Comparison of ENCODE assay signal across 11 cellular contexts in genomic region chr4:3747582-3747906, GRCh38. TPM values are rescaled to one million over a fixed set of nuclear protein-coding genes. Genes with fewer than 3 reads are reported as not detected.
DNase-seq lines count a peak whose midpoint lies in the region; ATAC-seq, FAIRE-seq and TF ChIP-seq lines count a peak whose summit lies in the region.
"Had no signal": no experiment of that assay in that cellular context is flagged by ENCODE, and none has a peak within 500 bp of the region (broad histone marks: within the 10 kb centered on the region; RNA-seq: fewer than 3 reads in every experiment).

No MANE protein-coding gene starts in this region.

- no peak overlapping the region for H3K9ac ChIP-seq in HepG2 (ENCODE audit: insufficient read depth, low read depth, low read length)

- POLR2A ChIA-PET in HepG2 (lab: Yijun Ruan, JAX) = no interaction called here

- intact Hi-C loops in adrenal gland (cut with DNase I) = no loop called here
- intact Hi-C loops in HepG2 (cut with micrococcal nuclease; ENCODE audit: unreplicated experiment) = no loop called here

- H3K9me3 ChIP-seq in adrenal gland (replicated peaks in 1 of 3) (no peaks in the 10 kb centered on the region), HepG2 (ENCODE audit: low read length) (0 out of 2 replicates have a peak, but pooled peaks cover 3% of the 10 kb centered on the region)
- H3K9me3 ChIP-seq: uterus had no signal

- no peaks in the 10 kb centered on the region for H3K4me1 ChIP-seq in adrenal gland (replicated peaks in 1 of 2)
- H3K4me1 ChIP-seq in HepG2 (ENCODE audit: insufficient read depth, low read length) = peaks cover 13% of the 10 kb centered on the region
- H3K4me1 ChIP-seq: uterus had no signal

- H3K4me3 ChIP-seq in AG10803 (ENCODE audit: low read length) = no peak overlapping the region
- no peak overlapping the region for H3K4me3 ChIP-seq in GM12864 (ENCODE audit: low read depth, low read length)
- no peak overlapping the region for H3K4me3 ChIP-seq in adrenal gland
- H3K4me3 ChIP-seq in HepG2 (replicated peaks in 1 of 3; ENCODE audit: insufficient read depth in 1 of 3, low read depth in 2 of 3, low read length in 3 of 3) = no peak overlapping the region
- H3K4me3 ChIP-seq: uterus had no signal

- TF ChIP-seq POLR2A in adrenal gland (IDR thresholded peaks at IDR 0.05) (no peak), HepG2 (IDR thresholded peaks at IDR 0.05; ENCODE audit: insufficient read depth in 1 of 2, low read depth in 2 of 2, low read length in 2 of 2) (no peak)

- no peaks in the 10 kb centered on the region for H3K79me2 ChIP-seq in HepG2 (ENCODE audit: insufficient read depth, low read length)

- FAIRE-seq in HepG2 (lab: Jason Lieb, UNC) = no peak

- BruUV-seq in HepG2 (replicated peaks; lab: Mats Ljungman, UMichigan) = no TSS peak

- no peak for TF ChIP-seq RAD21 in HepG2 (CRISPR knock-in tag; IDR thresholded peaks at IDR 0.05)

- TF ChIP-seq EP300 in HepG2 (IDR thresholded peaks at IDR 0.05; ENCODE audit: low read depth in 2 of 2, low read length in 2 of 2) (no peak), HepG2 (CRISPR knock-in tag; IDR thresholded peaks at IDR 0.05; ENCODE audit: borderline replicate concordance) (no peak)

- H2AFZ ChIP-seq in HepG2 (ENCODE audit: low read length) = no peak overlapping the region

- CTCF ChIA-PET in HepG2 (lab: Yijun Ruan, JAX; ENCODE audit: low intra/inter-chr PET ratio, low total read pairs) = interaction anchor here (1.5 kb wide), 1 partner anchor 133 kb away, joined by 8 read pairs; no protein-coding TSS in a partner anchor

- no peaks in the 10 kb centered on the region for H3K36me3 ChIP-seq in adrenal gland (replicated peaks in 1 of 2)
- no peaks in the 10 kb centered on the region for H3K36me3 ChIP-seq in HepG2 (replicated peaks in 1 of 2; ENCODE audit: control insufficient read depth in 1 of 2, insufficient read depth in 2 of 2, low read length in 2 of 2)
- H3K36me3 ChIP-seq: uterus had no signal

- peak; percentile 17; the same call in 2 of the 3 replicates for ATAC-seq in HepG2
- no peak for ATAC-seq in GM21360 (IDR thresholded peaks at IDR 0.05; ENCODE audit: unreplicated experiment)

- DNase-seq in AG10803 (ENCODE audit: low read depth) (no peak), GM12864 (ENCODE audit: low read depth) (no peak), adrenal gland (peak in 1 of 7 donors; percentile 14), HepG2 (ENCODE audit: low spot score) (no peak), 8988T (no peak), T-helper 2 cell (no peak), pons (ENCODE audit: low spot score) (no peak)
- DNase-seq: activated naive CD4-positive, alpha-beta T cell; NCI-H2171 treated with DMSO at 0.1 percent for 48 hours; uterus had no signal

- in situ Hi-C loops in HepG2 (cut with HindIII; ENCODE audit: extremely low pct_ligation_motif_present, low pct_unique_long_range_greater_than_20kb) = no loop called here

- H3K4me2 ChIP-seq in HepG2 (ENCODE audit: low read depth, low read length) = no peak overlapping the region

- H4K20me1 ChIP-seq in HepG2 (ENCODE audit: insufficient read depth, low read length) = no peaks in the 10 kb centered on the region

- no peak overlapping the region for H3K27ac ChIP-seq in adrenal gland
- no peak overlapping the region for H3K27ac ChIP-seq in HepG2 (ENCODE audit: extremely low read length, insufficient read depth, low read length)
- H3K27ac ChIP-seq: uterus had no signal

- 10 to 17% (median 11%) methylated on average over 10 to 16 of the region's 16 CpGs for WGBS in adrenal gland, 4 donors
- 6% methylated on average over 8 of the region's 16 CpGs for WGBS in HepG2 (ENCODE audit: low lambda C conversion rate)

- peaks cover 35% of the 10 kb centered on the region for H3K27me3 ChIP-seq in adrenal gland
- peaks cover 10 to 79% of the 10 kb centered on the region in 2 experiments for H3K27me3 ChIP-seq in HepG2 (ENCODE audit: control insufficient read depth in 1 of 2, insufficient read depth in 2 of 2, low read length in 2 of 2)
- H3K27me3 ChIP-seq: uterus had no signal

- peak; percentile 47 for TF ChIP-seq CTCF in AG10803 (conservative IDR thresholded peaks at IDR 0.05; ENCODE audit: low read length)
- peak; percentile 45 for TF ChIP-seq CTCF in GM12864 (IDR thresholded peaks at IDR 0.05; ENCODE audit: low read depth, low read length, missing control alignments)
- peak; percentile 4 to 31 (median 18) for TF ChIP-seq CTCF in adrenal gland (IDR thresholded peaks at IDR 0.05)
- TF ChIP-seq CTCF in HepG2 (CRISPR knock-in tag; IDR thresholded peaks at IDR 0.05) = peak; percentile 73

TF ChIP-seq in HepG2, 621 proteins besides CTCF, POLR2A, EP300 and RAD21:
- TF ChIP-seq STAG1 (CRISPR knock-in tag; IDR thresholded peaks at IDR 0.05) (peak; percentile 55), TEAD3 (CRISPR knock-in tag; optimal IDR thresholded peaks at IDR 0.05; ENCODE audit: borderline replicate concordance) (peak; percentile 48), ELF1 (CRISPR knock-in tag; IDR thresholded peaks at IDR 0.05) (no peak), ZNF292 (CRISPR knock-in tag; IDR thresholded peaks at IDR 0.05; ENCODE audit: borderline replicate concordance, low read depth) (no peak)

RNA-seq across cellular contexts. Expression of gene ADRA2C, which starts 18.6 kb away (rescaled TPM):
- 10 to 100 TPM in 3 of 8 donors, 1 to 10 TPM in 5; 1.7 to 34.0 (median 5.5) TPM for total RNA-seq in adrenal gland
- polyA plus RNA-seq in adrenal gland = 1 to 10 TPM; 1.2 to 9.2 (median 5.7) TPM
- 43.8 and 69.7 TPM in 2 replicates for total RNA-seq in HepG2 (2016; rRNA removed; fragmentation: Illumina TruSeq; extraction: Trizol)
- 39.5 and 40.6 TPM in 2 replicates for total RNA-seq in HepG2 (2016; cell fraction: cytosol; rRNA removed; fragmentation: Illumina TruSeq; extraction: Trizol; ENCODE audit: low read depth)
- 45.3 and 69.6 TPM in 2 replicates for total RNA-seq in HepG2 (2016; cell fraction: insoluble cytoplasmic fraction; rRNA removed; fragmentation: Illumina TruSeq; extraction: Trizol)
- 83.4 and 93.4 TPM in 2 replicates for total RNA-seq in HepG2 (2016; cell fraction: membrane; rRNA removed; fragmentation: Illumina TruSeq; extraction: Trizol)
- total RNA-seq in HepG2 (2016; cell fraction: nucleus; rRNA removed; fragmentation: Illumina TruSeq; extraction: Trizol) = 32.1 and 42.6 TPM in 2 replicates
- 15.4 and 23.1 TPM in 2 replicates for polyA plus RNA-seq in HepG2 (2011; rRNA removed)
- polyA plus RNA-seq in HepG2 (2011; cell fraction: cytosol; rRNA removed) = 20.0 and 39.6 TPM in 2 replicates
- 34.6 and 44.2 TPM in 2 replicates for polyA plus RNA-seq in HepG2 (2011; cell fraction: nucleus; rRNA removed)
- 13.5 and 14.6 TPM in 2 replicates for polyA plus RNA-seq in HepG2 (2012)
- 40.9 and 41.6 TPM in 2 replicates for polyA plus RNA-seq in HepG2 (2016; cell fraction: cytosol; fragmentation: Illumina TruSeq; extraction: Trizol; ENCODE audit: low read depth)
- 48.4 and 52.4 TPM in 2 replicates for polyA plus RNA-seq in HepG2 (2016; cell fraction: insoluble cytoplasmic fraction; fragmentation: Illumina TruSeq; extraction: Trizol; ENCODE audit: low read depth)
- 74.1 and 77.9 TPM in 2 replicates for polyA plus RNA-seq in HepG2 (2016; cell fraction: membrane; fragmentation: Illumina TruSeq; extraction: Trizol; ENCODE audit: low read depth)
- polyA plus RNA-seq in HepG2 (2016; cell fraction: nucleus; fragmentation: Illumina TruSeq; extraction: Trizol; ENCODE audit: insufficient read depth, low read depth) = 63.0 and 70.2 TPM in 2 replicates
- polyA minus RNA-seq in HepG2 (2011; rRNA and poly(A)+ RNA removed; ENCODE audit: low replicate concordance) = 0.07 and 154 TPM in 2 replicates
- polyA minus RNA-seq in HepG2 (2011; cell fraction: cytosol; rRNA and poly(A)+ RNA removed) = 31.1 and 39.3 TPM in 2 replicates
- 9.3 and 10.7 TPM in 2 replicates for polyA minus RNA-seq in HepG2 (2011; cell fraction: nucleus; rRNA and poly(A)+ RNA removed)

Comparison
In these comparisons a context has a peak if more than half of its experiments do, and no peak if none do; other contexts are left out.
1. CTCF ChIP-seq: peak in every context shown above with its lines; median percentile 73 in HepG2; 47 in AG10803; 45 in GM12864; 18 in adrenal gland.